In genomic region chr22:35409783-35410662, GRCh38 we compare ENCODE assay signal across 2 cellular contexts.
TF ChIP-seq lines count a peak whose summit lies in the region.

No MANE protein-coding gene starts in this region.

TF ChIP-seq in SK-N-SH treated with all-trans-retinoic acid at 6 μM for 48 hours, 23 proteins besides CTCF, POLR2A, EP300 and RAD21 (continued from another document):
- TF ChIP-seq, protein P1, sequence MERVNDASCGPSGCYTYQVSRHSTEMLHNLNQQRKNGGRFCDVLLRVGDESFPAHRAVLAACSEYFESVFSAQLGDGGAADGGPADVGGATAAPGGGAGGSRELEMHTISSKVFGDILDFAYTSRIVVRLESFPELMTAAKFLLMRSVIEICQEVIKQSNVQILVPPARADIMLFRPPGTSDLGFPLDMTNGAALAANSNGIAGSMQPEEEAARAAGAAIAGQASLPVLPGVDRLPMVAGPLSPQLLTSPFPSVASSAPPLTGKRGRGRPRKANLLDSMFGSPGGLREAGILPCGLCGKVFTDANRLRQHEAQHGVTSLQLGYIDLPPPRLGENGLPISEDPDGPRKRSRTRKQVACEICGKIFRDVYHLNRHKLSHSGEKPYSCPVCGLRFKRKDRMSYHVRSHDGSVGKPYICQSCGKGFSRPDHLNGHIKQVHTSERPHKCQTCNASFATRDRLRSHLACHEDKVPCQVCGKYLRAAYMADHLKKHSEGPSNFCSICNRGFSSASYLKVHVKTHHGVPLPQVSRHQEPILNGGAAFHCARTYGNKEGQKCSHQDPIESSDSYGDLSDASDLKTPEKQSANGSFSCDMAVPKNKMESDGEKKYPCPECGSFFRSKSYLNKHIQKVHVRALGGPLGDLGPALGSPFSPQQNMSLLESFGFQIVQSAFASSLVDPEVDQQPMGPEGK (CRISPR knock-in tag; IDR thresholded peaks at IDR 0.05; ENCODE audit: borderline replicate concordance) = no peak
- TF ChIP-seq ZFP30 (CRISPR knock-in tag; IDR thresholded peaks at IDR 0.05) (no peak), TOX (CRISPR knock-in tag; IDR thresholded peaks at IDR 0.05; ENCODE audit: borderline replicate concordance) (no peak), ZFP3 (CRISPR knock-in tag; IDR thresholded peaks at IDR 0.05) (no peak), CSDC2 (CRISPR knock-in tag; IDR thresholded peaks at IDR 0.05) (no peak), TCF4 (CRISPR knock-in tag; IDR thresholded peaks at IDR 0.05; ENCODE audit: borderline replicate concordance) (no peak)
- TF ChIP-seq, protein P2, sequence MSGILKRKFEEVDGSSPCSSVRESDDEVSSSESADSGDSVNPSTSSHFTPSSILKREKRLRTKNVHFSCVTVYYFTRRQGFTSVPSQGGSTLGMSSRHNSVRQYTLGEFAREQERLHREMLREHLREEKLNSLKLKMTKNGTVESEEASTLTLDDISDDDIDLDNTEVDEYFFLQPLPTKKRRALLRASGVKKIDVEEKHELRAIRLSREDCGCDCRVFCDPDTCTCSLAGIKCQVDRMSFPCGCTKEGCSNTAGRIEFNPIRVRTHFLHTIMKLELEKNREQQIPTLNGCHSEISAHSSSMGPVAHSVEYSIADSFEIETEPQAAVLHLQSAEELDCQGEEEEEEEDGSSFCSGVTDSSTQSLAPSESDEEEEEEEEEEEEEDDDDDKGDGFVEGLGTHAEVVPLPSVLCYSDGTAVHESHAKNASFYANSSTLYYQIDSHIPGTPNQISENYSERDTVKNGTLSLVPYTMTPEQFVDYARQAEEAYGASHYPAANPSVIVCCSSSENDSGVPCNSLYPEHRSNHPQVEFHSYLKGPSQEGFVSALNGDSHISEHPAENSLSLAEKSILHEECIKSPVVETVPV (CRISPR knock-in tag; IDR thresholded peaks at IDR 0.05) = no peak

TF ChIP-seq in SK-N-SH, 30 proteins besides CTCF, POLR2A, EP300 and RAD21 (continued from another document):
- TF ChIP-seq, protein P3, sequence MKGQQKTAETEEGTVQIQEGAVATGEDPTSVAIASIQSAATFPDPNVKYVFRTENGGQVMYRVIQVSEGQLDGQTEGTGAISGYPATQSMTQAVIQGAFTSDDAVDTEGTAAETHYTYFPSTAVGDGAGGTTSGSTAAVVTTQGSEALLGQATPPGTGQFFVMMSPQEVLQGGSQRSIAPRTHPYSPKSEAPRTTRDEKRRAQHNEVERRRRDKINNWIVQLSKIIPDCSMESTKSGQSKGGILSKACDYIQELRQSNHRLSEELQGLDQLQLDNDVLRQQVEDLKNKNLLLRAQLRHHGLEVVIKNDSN (IDR thresholded peaks at IDR 0.05; ENCODE audit: borderline replicate concordance, low read depth) = no peak
- TF ChIP-seq USF2 (IDR thresholded peaks at IDR 0.05; ENCODE audit: borderline replicate concordance, low read depth, low read length) (no peak), POLR2AphosphoS5 (IDR thresholded peaks at IDR 0.05; ENCODE audit: low read depth, low read length) (no peak)
TF ChIP-seq in SK-N-SH: peak in this region for 0.
